ENCODE assay signal across 1 cellular context in the genomic region with DNA sequence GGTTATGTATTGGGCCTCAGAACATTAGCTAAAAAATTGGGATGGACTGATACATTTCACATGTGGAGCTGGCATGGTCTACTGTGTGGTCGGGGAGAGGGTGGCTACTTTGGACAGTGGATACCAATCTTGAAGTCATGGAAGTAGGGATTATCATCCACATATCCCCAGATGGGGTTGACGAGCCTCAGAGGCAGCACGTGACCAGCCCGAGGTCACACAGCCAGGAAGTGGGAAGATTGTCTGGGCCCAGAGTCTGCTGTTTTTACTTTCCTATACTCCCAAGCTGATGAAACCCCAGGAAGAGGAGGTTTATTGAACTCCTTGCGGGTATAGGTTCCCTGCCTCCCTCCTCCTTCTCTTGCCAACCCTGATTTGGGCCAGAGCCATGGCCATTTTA.
TF ChIP-seq lines count a peak whose summit lies in the region.

No MANE protein-coding gene starts in this region.

TF ChIP-seq in K562, 482 proteins besides CTCF, POLR2A, EP300 and RAD21 (continued from another document):
- TF ChIP-seq, protein P1, sequence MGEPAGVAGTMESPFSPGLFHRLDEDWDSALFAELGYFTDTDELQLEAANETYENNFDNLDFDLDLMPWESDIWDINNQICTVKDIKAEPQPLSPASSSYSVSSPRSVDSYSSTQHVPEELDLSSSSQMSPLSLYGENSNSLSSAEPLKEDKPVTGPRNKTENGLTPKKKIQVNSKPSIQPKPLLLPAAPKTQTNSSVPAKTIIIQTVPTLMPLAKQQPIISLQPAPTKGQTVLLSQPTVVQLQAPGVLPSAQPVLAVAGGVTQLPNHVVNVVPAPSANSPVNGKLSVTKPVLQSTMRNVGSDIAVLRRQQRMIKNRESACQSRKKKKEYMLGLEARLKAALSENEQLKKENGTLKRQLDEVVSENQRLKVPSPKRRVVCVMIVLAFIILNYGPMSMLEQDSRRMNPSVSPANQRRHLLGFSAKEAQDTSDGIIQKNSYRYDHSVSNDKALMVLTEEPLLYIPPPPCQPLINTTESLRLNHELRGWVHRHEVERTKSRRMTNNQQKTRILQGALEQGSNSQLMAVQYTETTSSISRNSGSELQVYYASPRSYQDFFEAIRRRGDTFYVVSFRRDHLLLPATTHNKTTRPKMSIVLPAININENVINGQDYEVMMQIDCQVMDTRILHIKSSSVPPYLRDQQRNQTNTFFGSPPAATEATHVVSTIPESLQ (CRISPR knock-in tag; IDR thresholded peaks at IDR 0.05): no peak
- no peak for TF ChIP-seq E2F3 (CRISPR knock-in tag; IDR thresholded peaks at IDR 0.05)
- TF ChIP-seq KAT2B (IDR thresholded peaks at IDR 0.05; ENCODE audit: low read depth, low read length): no peak
- TF ChIP-seq NCOA6 (IDR thresholded peaks at IDR 0.05): no peak
- no peak for TF ChIP-seq THRAP3 (IDR thresholded peaks at IDR 0.05; ENCODE audit: borderline replicate concordance)
- no peak for TF ChIP-seq MBD2 (IDR thresholded peaks at IDR 0.05; ENCODE audit: borderline replicate concordance, low read depth)
- TF ChIP-seq SMARCA5 (IDR thresholded peaks at IDR 0.05): no peak
- TF ChIP-seq NCOA1 (IDR thresholded peaks at IDR 0.05; ENCODE audit: low read depth): no peak
- peak; percentile 55 for TF ChIP-seq USF1 (CRISPR knock-in tag; IDR thresholded peaks at IDR 0.05)
- TF ChIP-seq MAFK (IDR thresholded peaks at IDR 0.05; ENCODE audit: low read length): no peak
- TF ChIP-seq FOS (IDR thresholded peaks at IDR 0.05; ENCODE audit: extremely low read depth, insufficient read length): no peak
- no peak for TF ChIP-seq GABPB1 (CRISPR knock-in tag; IDR thresholded peaks at IDR 0.05)
- TF ChIP-seq, protein P2, sequence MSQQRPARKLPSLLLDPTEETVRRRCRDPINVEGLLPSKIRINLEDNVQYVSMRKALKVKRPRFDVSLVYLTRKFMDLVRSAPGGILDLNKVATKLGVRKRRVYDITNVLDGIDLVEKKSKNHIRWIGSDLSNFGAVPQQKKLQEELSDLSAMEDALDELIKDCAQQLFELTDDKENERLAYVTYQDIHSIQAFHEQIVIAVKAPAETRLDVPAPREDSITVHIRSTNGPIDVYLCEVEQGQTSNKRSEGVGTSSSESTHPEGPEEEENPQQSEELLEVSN (IDR thresholded peaks at IDR 0.05; ENCODE audit: borderline replicate concordance in 1 of 2, extremely low read depth in 1 of 2, insufficient read depth in 1 of 2, insufficient read length in 1 of 2, low read depth in 1 of 2, low read length in 1 of 2, poor library complexity in 1 of 2, severe bottlenecking in 1 of 2): no peak
- peak; percentile 61 for TF ChIP-seq USF2 (CRISPR knock-in tag; IDR thresholded peaks at IDR 0.05)
- TF ChIP-seq RBM34 (IDR thresholded peaks at IDR 0.05; ENCODE audit: borderline replicate concordance, insufficient read depth, low read length): no peak
- TF ChIP-seq, protein P3, sequence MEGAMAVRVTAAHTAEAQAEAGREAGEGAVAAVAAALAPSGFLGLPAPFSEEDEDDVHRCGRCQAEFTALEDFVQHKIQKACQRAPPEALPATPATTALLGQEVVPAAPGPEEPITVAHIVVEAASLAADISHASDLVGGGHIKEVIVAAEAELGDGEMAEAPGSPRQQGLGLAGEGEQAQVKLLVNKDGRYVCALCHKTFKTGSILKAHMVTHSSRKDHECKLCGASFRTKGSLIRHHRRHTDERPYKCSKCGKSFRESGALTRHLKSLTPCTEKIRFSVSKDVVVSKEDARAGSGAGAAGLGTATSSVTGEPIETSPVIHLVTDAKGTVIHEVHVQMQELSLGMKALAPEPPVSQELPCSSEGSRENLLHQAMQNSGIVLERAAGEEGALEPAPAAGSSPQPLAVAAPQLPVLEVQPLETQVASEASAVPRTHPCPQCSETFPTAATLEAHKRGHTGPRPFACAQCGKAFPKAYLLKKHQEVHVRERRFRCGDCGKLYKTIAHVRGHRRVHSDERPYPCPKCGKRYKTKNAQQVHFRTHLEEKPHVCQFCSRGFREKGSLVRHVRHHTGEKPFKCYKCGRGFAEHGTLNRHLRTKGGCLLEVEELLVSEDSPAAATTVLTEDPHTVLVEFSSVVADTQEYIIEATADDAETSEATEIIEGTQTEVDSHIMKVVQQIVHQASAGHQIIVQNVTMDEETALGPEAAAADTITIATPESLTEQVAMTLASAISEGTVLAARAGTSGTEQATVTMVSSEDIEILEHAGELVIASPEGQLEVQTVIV (CRISPR knock-in tag; IDR thresholded peaks at IDR 0.05; ENCODE audit: borderline replicate concordance): no peak
- TF ChIP-seq ARHGAP35 (IDR thresholded peaks at IDR 0.05; ENCODE audit: partially characterized antibody): no peak
- no peak for TF ChIP-seq ZBTB9 (CRISPR knock-in tag; IDR thresholded peaks at IDR 0.05)
- no peak for TF ChIP-seq NR2C1 (IDR thresholded peaks at IDR 0.05)
- TF ChIP-seq NR2C1 (tag; IDR thresholded peaks at IDR 0.05): peak; percentile 14; the same call in 1 of the 2 replicates
- no peak for TF ChIP-seq MCM7 (IDR thresholded peaks at IDR 0.05)
- no peak for TF ChIP-seq GATA2 (CRISPR knock-in tag; IDR thresholded peaks at IDR 0.05)
TF ChIP-seq in K562: peak in this region for 5.
